Comparison of ENCODE assay signal across 17 cellular contexts in genomic region chr1:225350872-225351271, GRCh38.
DNase-seq lines count a peak whose midpoint lies in the region; ATAC-seq, FAIRE-seq and TF ChIP-seq lines count a peak whose summit lies in the region.
"Had no signal": no experiment of that assay in that cellular context is flagged by ENCODE, and none has a peak within 500 bp of the region (broad histone marks: within the 10 kb centered on the region; RNA-seq: fewer than 3 reads in every experiment).

No MANE protein-coding gene starts in this region.

- no peak for TF ChIP-seq EP300 in GM12878 (IDR thresholded peaks at IDR 0.05; ENCODE audit: borderline replicate concordance in 1 of 2, control insufficient read depth in 1 of 2, low read depth in 2 of 2, low read length in 2 of 2)

- H3K36me3 ChIP-seq in GM12878 (ENCODE audit: control insufficient read depth in 2 of 2, insufficient read depth in 2 of 2, low read length in 1 of 2): no peaks in the 10 kb centered on the region

- no peak overlapping the region for H3K4me2 ChIP-seq in GM12878 (ENCODE audit: control insufficient read depth, insufficient read depth)
- H3K4me2 ChIP-seq: GM23338 had no signal

- H3K9ac ChIP-seq in GM12878 (ENCODE audit: control insufficient read depth, insufficient read depth, low read length): no peak overlapping the region

- TF ChIP-seq POLR2A in GM12878 (IDR thresholded peaks at IDR 0.05; ENCODE audit: low read depth, low read length): no peak

- no peak overlapping the region for H2AFZ ChIP-seq in GM12878 (ENCODE audit: control insufficient read depth, low read depth, low read length)
- H2AFZ ChIP-seq: GM23338 had no signal

- TF ChIP-seq RAD21 in GM12878 (IDR thresholded peaks at IDR 0.05; ENCODE audit: insufficient read depth, low read depth, low read length): no peak

- no peaks in the 10 kb centered on the region for H3K9me3 ChIP-seq in GM12878 (replicated peaks; ENCODE audit: control insufficient read depth, insufficient read depth, low read length)

- intact Hi-C loops in GM12878 (cut with micrococcal nuclease; ENCODE audit: unreplicated experiment): no loop called here

- ATAC-seq in GM12878 (peak; percentile 45; the same call in 2 of the 3 replicates), HG02981 (IDR thresholded peaks at IDR 0.05; ENCODE audit: unreplicated experiment) (no peak)
- ATAC-seq: GM23338, HCT116 had no signal

- BruUV-seq in GM12878 (replicated peaks; lab: Mats Ljungman, UMichigan): no TSS peak

- TF ChIP-seq CTCF in D721Med (IDR thresholded peaks at IDR 0.05; ENCODE audit: insufficient read depth, missing control alignments) (no peak), GM12878 (IDR thresholded peaks at IDR 0.05 in 2 of 3, conservative IDR thresholded peaks at IDR 0.05 in 1 of 3; ENCODE audit: control insufficient read depth in 2 of 3, extremely low read depth in 1 of 3, insufficient read depth in 1 of 3, low read depth in 3 of 3, low read length in 3 of 3) (no peak), GM13976 (IDR thresholded peaks at IDR 0.05; ENCODE audit: borderline replicate concordance, control extremely low read depth, extremely low read depth, insufficient read depth, missing control alignments) (no peak)

- RAD21 ChIA-PET in GM12878 (lab: Charles Lee; ENCODE audit: unreplicated experiment): no interaction called here

- SMC1A ChIA-PET in GM12878 (lab: Charles Lee; ENCODE audit: uncharacterized antibody, unreplicated experiment): interaction anchor here (0.9 kb wide), 1 partner anchor 31 kb away, joined by 3 read pairs; no protein-coding TSS in a partner anchor

- no peaks in the 10 kb centered on the region for H4K20me1 ChIP-seq in GM12878 (ENCODE audit: control insufficient read depth, insufficient read depth)

- FAIRE-seq in D721Med (lab: Jason Lieb, UNC) (peak; percentile 56), GM19239 (lab: Jason Lieb, UNC) (peak; percentile 14), GM12878 (lab: Jason Lieb, UNC) (no peak)
- FAIRE-seq: GM12892 had no signal

- no peaks in the 10 kb centered on the region for H3K27me3 ChIP-seq in GM12878 (replicated peaks in 1 of 2; ENCODE audit: control insufficient read depth in 2 of 2, insufficient read depth in 2 of 2, low read length in 1 of 2)

- no peak overlapping the region for H3K4me3 ChIP-seq in GM12878
- H3K4me3 ChIP-seq: GM23338 had no signal

- no peaks in the 10 kb centered on the region for H3K79me2 ChIP-seq in GM12878 (ENCODE audit: control insufficient read depth, insufficient read depth, low read length)

- DNase-seq in D721Med (ENCODE audit: insufficient read length, low spot score) (no peak), GM19239 (ENCODE audit: insufficient read length, low spot score) (no peak), GM12878 (ENCODE audit: low read depth, low spot score) (no peak), GM13976 (ENCODE audit: low spot score) (no peak)
- DNase-seq in central memory CD4-positive, alpha-beta T cell: no peak
- DNase-seq: C1 segment of cervical spinal cord; Calu3; CD4-positive, alpha-beta memory T cell; COR-L47; DMS153; DMS79 treated with DMSO at 0.1 percent for 48 hours; GF-D8; H9 had no signal

- POLR2A ChIA-PET in GM12878 (lab: Charles Lee): interaction anchor here (0.6 to 1.3 kb wide), 2 partner anchors 8 to 78 kb away, joined by 3 read pairs; no protein-coding TSS in a partner anchor

- no peaks in the 10 kb centered on the region for H3K4me1 ChIP-seq in GM12878 (ENCODE audit: control insufficient read depth, insufficient read depth, low read length)

- in situ Hi-C loops in GM12878 (cut with MboI): no loop called here
- in situ Hi-C loops in GM13976 (cut with MboI; ENCODE audit: low sequenced_read_pairs, unreplicated experiment): no loop called here

- CTCF ChIA-PET in GM12878 (lab: Yijun Ruan, JAX): interaction anchor here (1.0 kb wide), 1 partner anchor 32 kb away, joined by 3 read pairs; no protein-coding TSS in a partner anchor

- no peak overlapping the region for H3K27ac ChIP-seq in GM12878 (ENCODE audit: control insufficient read depth, insufficient read depth)

TF ChIP-seq in GM12878, 131 proteins besides CTCF, POLR2A, EP300 and RAD21:
- TF ChIP-seq ZBED1 (IDR thresholded peaks at IDR 0.05; ENCODE audit: borderline replicate concordance): no peak
- no peak for TF ChIP-seq NRF1 (conservative IDR thresholded peaks at IDR 0.05; ENCODE audit: low read depth, low read length)
- TF ChIP-seq FOXK2 (IDR thresholded peaks at IDR 0.05): no peak
- no peak for TF ChIP-seq STAT1 (conservative IDR thresholded peaks at IDR 0.05)
